Comparison of ENCODE assay signal across 16 cellular contexts in the genomic region with DNA sequence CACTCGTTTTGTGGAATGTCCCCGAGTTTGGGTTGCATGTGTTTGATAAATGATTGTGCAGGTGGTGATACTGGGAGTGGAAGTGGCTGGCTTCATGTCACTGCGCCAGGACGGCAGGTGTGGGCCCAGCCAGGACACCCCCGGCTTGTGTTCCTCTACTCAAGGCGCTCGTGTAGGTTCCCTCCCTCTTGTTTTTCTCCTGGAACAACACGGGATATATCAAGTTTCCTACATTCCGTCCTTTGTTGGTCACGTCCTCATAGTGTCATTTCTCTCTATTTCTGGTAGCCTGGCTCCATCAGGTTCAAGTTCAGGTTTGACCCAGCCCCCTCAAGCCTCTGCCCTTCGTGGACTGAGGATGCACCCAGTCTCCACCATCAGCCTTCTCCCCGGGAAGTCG. TPM values are rescaled to one million over a fixed set of nuclear protein-coding genes. Genes with fewer than 3 reads are reported as not detected.
DNase-seq lines count a peak whose midpoint lies in the region; ATAC-seq and TF ChIP-seq lines count a peak whose summit lies in the region.
"Had no signal": no experiment of that assay in that cellular context is flagged by ENCODE, and none has a peak within 500 bp of the region (broad histone marks: within the 10 kb centered on the region; RNA-seq: fewer than 3 reads in every experiment).

No MANE protein-coding gene starts in this region.

- WGBS in psoas muscle, 3 donors = 29 to 38% (median 33%) methylated on average over 13 of the region's 13 CpGs
- 89% methylated on average over 10 of the region's 13 CpGs for WGBS in mammary epithelial cell (ENCODE audit: low coverage, missing lambda C conversion rate)

- no peak overlapping the region for H3K27ac ChIP-seq in right atrium auricular region
- H3K27ac ChIP-seq in psoas muscle = peak overlapping the region; percentile 79
- no peak overlapping the region for H3K27ac ChIP-seq in mammary epithelial cell (ENCODE audit: insufficient read depth, low read depth, low read length)
- H3K27ac ChIP-seq: BLaER1 had no signal

- H2AFZ ChIP-seq in mammary epithelial cell (ENCODE audit: low read depth, low read length) = no peak overlapping the region

- in situ Hi-C loops in mammary epithelial cell (cut with MboI; ENCODE audit: low sequenced_read_pairs in 2 of 2) = no loop called here

- H3K27me3 ChIP-seq in right atrium auricular region = no peaks in the 10 kb centered on the region
- peaks cover 0 to 8% (median 0%) of the 10 kb centered on the region in 3 donors for H3K27me3 ChIP-seq in psoas muscle (ENCODE audit: insufficient read depth in 3 of 3, low read length in 2 of 3)
- peaks cover 2% of the 10 kb centered on the region for H3K27me3 ChIP-seq in mammary epithelial cell (ENCODE audit: insufficient read depth, low read length)
- H3K27me3 ChIP-seq: BLaER1 had no signal

- dilution Hi-C loops in mammary epithelial cell (cut with HindIII; ENCODE audit: low sequenced_read_pairs) = no loop called here

- DNase-seq in right atrium auricular region (ENCODE audit: low spot score) (peak; percentile 28), left ventricle myocardium superior (no peak), left kidney (ENCODE audit: low read depth, low spot score) (peak; percentile 54), psoas muscle (peak in 1 of 2 donors; percentile 76), mammary epithelial cell (no peak), middle frontal gyrus (ENCODE audit: extremely low spot score, low spot score) (no peak)
- DNase-seq: 8988T; CD4-positive, alpha-beta memory T cell; DMS153; DMS79; GF-D8 had no signal

- no peak for ATAC-seq in left ventricle myocardium superior
- ATAC-seq in psoas muscle = peak; percentile 27 to 55 (median 34)
- no peak for ATAC-seq in GM21390 (IDR thresholded peaks at IDR 0.05; ENCODE audit: unreplicated experiment)
- ATAC-seq: HepG2 had no signal

- CTCF ChIA-PET in mammary epithelial cell (lab: Charles Lee; ENCODE audit: low non-redundant PET) = no interaction called here

- H3K4me3 ChIP-seq in right atrium auricular region (no peak overlapping the region), psoas muscle (peak overlapping the region; percentile 67), mammary epithelial cell (replicated peaks in 1 of 3; ENCODE audit: insufficient read depth in 1 of 3, low read depth in 2 of 3, low read length in 3 of 3) (no peak overlapping the region)
- H3K4me3 ChIP-seq: BLaER1, HAP-1 had no signal

- H3K4me2 ChIP-seq in mammary epithelial cell (ENCODE audit: insufficient read depth, low read depth, low read length) = no peak overlapping the region
- H3K4me2 ChIP-seq: BLaER1 had no signal

- H3K9ac ChIP-seq in mammary epithelial cell (ENCODE audit: insufficient read depth, low read length) = no peak overlapping the region
- H3K9ac ChIP-seq: BLaER1 had no signal

- H3K4me1 ChIP-seq in right atrium auricular region (peaks cover 0 to 18% of the 10 kb centered on the region in 2 donors), psoas muscle (peaks cover 8% of the 10 kb centered on the region), mammary epithelial cell (ENCODE audit: insufficient read depth, low read length) (peaks cover 11% of the 10 kb centered on the region)

- no peaks in the 10 kb centered on the region for H4K20me1 ChIP-seq in mammary epithelial cell (ENCODE audit: insufficient read depth, low read length)
- H4K20me1 ChIP-seq: BLaER1 had no signal

- H3K79me2 ChIP-seq in mammary epithelial cell (ENCODE audit: insufficient read depth, low read length) = no peaks in the 10 kb centered on the region

- H3K36me3 ChIP-seq in right atrium auricular region = no peaks in the 10 kb centered on the region
- H3K36me3 ChIP-seq in psoas muscle (ENCODE audit: insufficient read depth in 1 of 2, low read depth in 1 of 2) = no peaks in the 10 kb centered on the region
- no peaks in the 10 kb centered on the region for H3K36me3 ChIP-seq in mammary epithelial cell (ENCODE audit: insufficient read depth, low read length)
- H3K36me3 ChIP-seq: BLaER1, HAP-1 had no signal

- no peaks in the 10 kb centered on the region for H3K9me3 ChIP-seq in right atrium auricular region
- no peaks in the 10 kb centered on the region for H3K9me3 ChIP-seq in psoas muscle
- H3K9me3 ChIP-seq in mammary epithelial cell (replicated peaks; ENCODE audit: insufficient read depth, low read length) = no peaks in the 10 kb centered on the region
- H3K9me3 ChIP-seq: BLaER1, HAP-1 had no signal

- TF ChIP-seq CTCF in right atrium auricular region (IDR thresholded peaks at IDR 0.05) (no peak), psoas muscle (IDR thresholded peaks at IDR 0.05) (no peak), mammary epithelial cell (conservative IDR thresholded peaks at IDR 0.05 in 1 of 2, IDR thresholded peaks at IDR 0.05 in 1 of 2; ENCODE audit: extremely low read depth in 1 of 2, insufficient read depth in 1 of 2, low read depth in 1 of 2, low read length in 2 of 2) (no peak)

- no TSS peak for BruUV-seq in mammary epithelial cell (replicated peaks; lab: Mats Ljungman, UMichigan)

- intact Hi-C loops in left ventricle myocardium superior (cut with micrococcal nuclease) = no loop called here
- intact Hi-C loops in psoas muscle (cut with DNase I) = loop anchor here in 1 of 2 donors (5.0 kb wide), 1 partner anchor 53 kb away; a partner anchor contains a TSS
- intact Hi-C loops in mammary epithelial cell (cut with micrococcal nuclease) = loop anchor here (5.0 kb wide), 1 partner anchor 527 kb away; a partner anchor contains a TSS

RNA-seq across cellular contexts. Expression of a gene that starts 16.3 kb away (rescaled TPM):
- total RNA-seq in right atrium auricular region = 1 to 10 TPM; 1.9 to 2.5 TPM
- total RNA-seq in left ventricle myocardium superior = 0.55 TPM
- 10 to 100 TPM in 3 of 4 donors, 1 to 10 TPM in 1; 3.0 to 78.9 (median 39.4) TPM for total RNA-seq in psoas muscle
- 1 to 10 TPM; 1.0 to 7.7 (median 5.6) TPM for polyA plus RNA-seq in psoas muscle
- total RNA-seq in mammary epithelial cell = under 1 TPM; 0.31 to 0.67 TPM
- 0.19 TPM for polyA plus RNA-seq in mammary epithelial cell
- not detected for polyA minus RNA-seq in mammary epithelial cell
- total RNA-seq: CD4-positive, alpha-beta memory T cell had no signal
- polyA plus RNA-seq: CD14-positive monocyte; CD4-positive, alpha-beta memory T cell had no signal

RNA-seq across cellular contexts. Expression of a gene that starts 54.0 kb away (rescaled TPM):
- total RNA-seq in right atrium auricular region = 10 to 100 TPM; 11.1 to 12.5 TPM
- total RNA-seq in left ventricle myocardium superior = 9.1 TPM
- total RNA-seq in psoas muscle = 1 to 10 TPM; 8.2 to 8.9 (median 8.2) TPM
- polyA plus RNA-seq in psoas muscle = 1 to 10 TPM; 5.1 to 9.9 (median 7.1) TPM
- 1 to 10 TPM; 5.3 to 7.8 TPM for total RNA-seq in mammary epithelial cell
- 10.0 TPM for polyA plus RNA-seq in mammary epithelial cell
- 4.8 TPM for polyA minus RNA-seq in mammary epithelial cell

Comparison
In these comparisons a context has a peak if more than half of its experiments do, and no peak if none do; other contexts are left out.
1. DNase-seq: peak in right atrium auricular region (single experiment) and left kidney (single experiment); none in left ventricle myocardium superior (single experiment), mammary epithelial cell (single experiment) and middle frontal gyrus (single experiment).
2. ATAC-seq: peak in psoas muscle (4 of 4); none in left ventricle myocardium superior (single experiment) and GM21390 (single experiment).